In the genomic region with DNA sequence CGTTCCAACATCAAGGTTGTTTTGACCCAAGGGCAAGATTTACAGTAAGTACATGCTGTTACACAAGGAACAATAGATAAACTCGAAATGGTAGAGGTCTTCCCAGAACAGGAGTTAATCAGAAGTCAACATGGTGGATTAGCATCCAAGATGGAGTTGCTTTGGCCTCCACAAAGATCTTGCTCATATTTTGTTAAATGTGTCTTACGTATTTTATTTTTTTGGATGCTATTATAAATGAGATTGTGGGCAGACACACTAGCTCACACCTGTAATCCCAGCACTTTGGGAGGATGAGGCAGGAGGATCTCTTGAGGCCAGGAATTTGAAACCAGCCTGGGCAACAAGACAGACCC, we compare ENCODE assay signal across 12 cellular contexts. TPM values are rescaled to one million over a fixed set of nuclear protein-coding genes. Genes with fewer than 3 reads are reported as not detected.
DNase-seq lines count a peak whose midpoint lies in the region; ATAC-seq and TF ChIP-seq lines count a peak whose summit lies in the region.
"Had no signal": no experiment of that assay in that cellular context is flagged by ENCODE, and none has a peak within 500 bp of the region (broad histone marks: within the 10 kb centered on the region; RNA-seq: fewer than 3 reads in every experiment).

No MANE protein-coding gene starts in this region.

- H3K27ac ChIP-seq in HUES48 (ENCODE audit: low read depth, low read length) (no peak overlapping the region), neuronal stem cell (replicated peaks; ENCODE audit: low read length) (no peak overlapping the region), suprapubic skin (no peak overlapping the region)
- H3K27ac ChIP-seq: BLaER1, HL-60 had no signal

- H3K4ac ChIP-seq in neuronal stem cell (ENCODE audit: low read length), result no peak overlapping the region

- H3K4me2 ChIP-seq in neuronal stem cell (ENCODE audit: insufficient read depth, low read length, poor library complexity, severe bottlenecking), result no peak overlapping the region
- H3K4me2 ChIP-seq: BLaER1 had no signal

- H3K36me3 ChIP-seq in HUES48 (ENCODE audit: control insufficient read depth, insufficient read depth, low read length) (no peaks in the 10 kb centered on the region), neuronal stem cell (replicated peaks in 1 of 2; ENCODE audit: control insufficient read depth in 2 of 2, insufficient read depth in 2 of 2, low read length in 2 of 2) (no peaks in the 10 kb centered on the region), suprapubic skin (no peaks in the 10 kb centered on the region)
- H3K36me3 ChIP-seq: BLaER1 had no signal

- TF ChIP-seq EP300 in suprapubic skin (IDR thresholded peaks at IDR 0.05), result no peak

- H3K79me1 ChIP-seq in neuronal stem cell (ENCODE audit: low read depth, low read length), result no peaks in the 10 kb centered on the region

- H3K18ac ChIP-seq in neuronal stem cell (ENCODE audit: low read length), result no peak overlapping the region

- no peak overlapping the region for H2BK5ac ChIP-seq in neuronal stem cell (ENCODE audit: low read length)

- no peaks in the 10 kb centered on the region for H3K36me3 Mint-ChIP-seq in WTC11
- H3K36me3 Mint-ChIP-seq: CD4-positive, alpha-beta memory T cell had no signal

- ATAC-seq in GM19025 (IDR thresholded peaks at IDR 0.05; ENCODE audit: low read depth, unreplicated experiment) (peak; percentile 32), WTC11 (no peak)

- DNase-seq in WTC11 (ENCODE audit: low spot score), result no peak
- DNase-seq in neuronal stem cell (ENCODE audit: low spot score), result no peak
- no peak for DNase-seq in dermis blood vessel endothelial cell
- DNase-seq in iPS-NIHi11 (ENCODE audit: low spot score), result no peak
- no peak for DNase-seq in suprapubic skin (ENCODE audit: low spot score in 2 of 2)
- DNase-seq: CD4-positive, alpha-beta memory T cell; EL; NCI-H1105 had no signal

- CTCF ChIA-PET in WTC11 (lab: Charles Lee), result interaction anchor here (0.7 to 1.9 kb wide), 8 partner anchors 9 to 350 kb away, joined by 3 to 25 read pairs (median 4); a partner anchor contains a TSS

- no peak overlapping the region for H3K23ac ChIP-seq in neuronal stem cell (ENCODE audit: low read depth, low read length, poor library complexity)

- WGBS in neuronal stem cell (ENCODE audit: extremely low coverage in 2 of 2, insufficient read length in 2 of 2, insufficient replicate concordance in 1 of 2), 2 donors, result no CpG with 5 or more reads among the region's 3 CpGs
- WGBS in suprapubic skin, result 75% methylated on average over 3 of the region's 3 CpGs

- no peak overlapping the region for H2BK120ac ChIP-seq in neuronal stem cell (ENCODE audit: low read depth, low read length)

- H3K27me3 Mint-ChIP-seq in WTC11 (ENCODE audit: low read depth), result no peaks in the 10 kb centered on the region; the same call in 1 of the 2 replicates

- POLR2A ChIA-PET in WTC11 (lab: Charles Lee), result no interaction called here

- H3K27me3 ChIP-seq in HUES48 (ENCODE audit: control insufficient read depth, insufficient read depth, low read length), result no peaks in the 10 kb centered on the region
- no peaks in the 10 kb centered on the region for H3K27me3 ChIP-seq in neuronal stem cell (ENCODE audit: control insufficient read depth in 3 of 3, insufficient read depth in 3 of 3, low read depth in 1 of 3, low read length in 3 of 3)
- H3K27me3 ChIP-seq in suprapubic skin, result no peaks in the 10 kb centered on the region
- H3K27me3 ChIP-seq: BLaER1 had no signal

- H3K9me3 ChIP-seq in HUES48 (ENCODE audit: control insufficient read depth, insufficient read depth, low read length) (no peaks in the 10 kb centered on the region), neuronal stem cell (replicated peaks in 1 of 2; ENCODE audit: control insufficient read depth in 2 of 2, insufficient read depth in 1 of 2, low read depth in 1 of 2, low read length in 2 of 2) (no peaks in the 10 kb centered on the region), suprapubic skin (no peaks in the 10 kb centered on the region)
- H3K9me3 ChIP-seq: BLaER1 had no signal

- H4K91ac ChIP-seq in neuronal stem cell (ENCODE audit: low read depth, low read length, poor library complexity), result no peak overlapping the region

- H2BK15ac ChIP-seq in neuronal stem cell (ENCODE audit: low read length), result no peak overlapping the region

- peaks cover 12% of the 10 kb centered on the region for H3K4me1 Mint-ChIP-seq in WTC11
- H3K4me1 Mint-ChIP-seq: CD4-positive, alpha-beta memory T cell had no signal

- H3K4me3 ChIP-seq in HUES48 (ENCODE audit: low read depth, low read length), result no peak overlapping the region
- H3K4me3 ChIP-seq in neuronal stem cell (ENCODE audit: low read length in 2 of 2), result no peak overlapping the region
- no peak overlapping the region for H3K4me3 ChIP-seq in suprapubic skin
- H3K4me3 ChIP-seq: BLaER1 had no signal

- TF ChIP-seq POLR2A in suprapubic skin (IDR thresholded peaks at IDR 0.05), result no peak

- H4K8ac ChIP-seq in neuronal stem cell (ENCODE audit: low read depth, low read length), result no peak overlapping the region

- H3K9me3 Mint-ChIP-seq in WTC11, result no peaks in the 10 kb centered on the region
- H3K9me3 Mint-ChIP-seq: CD4-positive, alpha-beta memory T cell had no signal

- no peak overlapping the region for H2AK5ac ChIP-seq in neuronal stem cell (ENCODE audit: low read depth, low read length)

- H3K27ac Mint-ChIP-seq in WTC11, result peak overlapping the region; percentile 79; the same call in 1 of the 2 replicates
- H3K27ac Mint-ChIP-seq: CD4-positive, alpha-beta memory T cell had no signal

- no peak for TF ChIP-seq CTCF in WTC11 (IDR thresholded peaks at IDR 0.05)
- no peak for TF ChIP-seq CTCF in suprapubic skin (IDR thresholded peaks at IDR 0.05)

- H3K4me1 ChIP-seq in HUES48 (ENCODE audit: control insufficient read depth, insufficient read depth, low read length), result no peaks in the 10 kb centered on the region; the same call in 1 of the 2 replicates
- no peaks in the 10 kb centered on the region for H3K4me1 ChIP-seq in neuronal stem cell (ENCODE audit: control insufficient read depth in 2 of 2, insufficient read depth in 1 of 2, low read depth in 1 of 2, low read length in 2 of 2)
- H3K4me1 ChIP-seq in suprapubic skin, result no peaks in the 10 kb centered on the region
- H3K4me1 ChIP-seq: BLaER1 had no signal

- no peak overlapping the region for H3K14ac ChIP-seq in neuronal stem cell (ENCODE audit: low read length)

- 0 out of 2 replicates have a peak overlapping the region, but pooled peaks have one; percentile 23 for H3K9ac ChIP-seq in HUES48 (ENCODE audit: low read depth, low read length)
- no peak overlapping the region for H3K9ac ChIP-seq in neuronal stem cell (ENCODE audit: low read depth, low read length, poor library complexity)
- H3K9ac ChIP-seq: BLaER1 had no signal

- H2BK12ac ChIP-seq in neuronal stem cell (ENCODE audit: low read length), result no peak overlapping the region

- peak overlapping the region; percentile 22; the same call in 1 of the 2 replicates for H3K4me3 Mint-ChIP-seq in WTC11
- H3K4me3 Mint-ChIP-seq: CD4-positive, alpha-beta memory T cell had no signal

- H2AFZ ChIP-seq in neuronal stem cell (ENCODE audit: low read length), result peak overlapping the region; percentile 67

TF ChIP-seq in WTC11, 78 proteins besides CTCF, POLR2A, EP300 and RAD21 (continues in another document):
- TF ChIP-seq NR2C2 (CRISPR knock-in tag; IDR thresholded peaks at IDR 0.05), result no peak
- TF ChIP-seq, protein P1, sequence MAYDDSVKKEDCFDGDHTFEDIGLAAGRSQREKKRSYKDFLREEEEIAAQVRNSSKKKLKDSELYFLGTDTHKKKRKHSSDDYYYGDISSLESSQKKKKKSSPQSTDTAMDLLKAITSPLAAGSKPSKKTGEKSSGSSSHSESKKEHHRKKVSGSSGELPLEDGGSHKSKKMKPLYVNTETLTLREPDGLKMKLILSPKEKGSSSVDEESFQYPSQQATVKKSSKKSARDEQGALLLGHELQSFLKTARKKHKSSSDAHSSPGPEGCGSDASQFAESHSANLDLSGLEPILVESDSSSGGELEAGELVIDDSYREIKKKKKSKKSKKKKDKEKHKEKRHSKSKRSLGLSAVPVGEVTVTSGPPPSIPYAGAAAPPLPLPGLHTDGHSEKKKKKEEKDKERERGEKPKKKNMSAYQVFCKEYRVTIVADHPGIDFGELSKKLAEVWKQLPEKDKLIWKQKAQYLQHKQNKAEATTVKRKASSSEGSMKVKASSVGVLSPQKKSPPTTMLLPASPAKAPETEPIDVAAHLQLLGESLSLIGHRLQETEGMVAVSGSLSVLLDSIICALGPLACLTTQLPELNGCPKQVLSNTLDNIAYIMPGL (CRISPR knock-in tag; IDR thresholded peaks at IDR 0.05), result no peak
- TF ChIP-seq, protein P2, sequence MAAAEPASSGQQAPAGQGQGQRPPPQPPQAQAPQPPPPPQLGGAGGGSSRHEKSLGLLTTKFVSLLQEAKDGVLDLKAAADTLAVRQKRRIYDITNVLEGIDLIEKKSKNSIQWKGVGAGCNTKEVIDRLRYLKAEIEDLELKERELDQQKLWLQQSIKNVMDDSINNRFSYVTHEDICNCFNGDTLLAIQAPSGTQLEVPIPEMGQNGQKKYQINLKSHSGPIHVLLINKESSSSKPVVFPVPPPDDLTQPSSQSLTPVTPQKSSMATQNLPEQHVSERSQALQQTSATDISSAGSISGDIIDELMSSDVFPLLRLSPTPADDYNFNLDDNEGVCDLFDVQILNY (CRISPR knock-in tag; IDR thresholded peaks at IDR 0.05), result no peak
- TF ChIP-seq, protein P3, sequence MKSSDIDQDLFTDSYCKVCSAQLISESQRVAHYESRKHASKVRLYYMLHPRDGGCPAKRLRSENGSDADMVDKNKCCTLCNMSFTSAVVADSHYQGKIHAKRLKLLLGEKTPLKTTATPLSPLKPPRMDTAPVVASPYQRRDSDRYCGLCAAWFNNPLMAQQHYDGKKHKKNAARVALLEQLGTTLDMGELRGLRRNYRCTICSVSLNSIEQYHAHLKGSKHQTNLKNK (CRISPR knock-in tag; IDR thresholded peaks at IDR 0.05), result no peak

RNA-seq across cellular contexts. Expression of a gene that starts 22.3 kb away (rescaled TPM):
- 32.6 to 35.8 TPM (median 33.6 TPM) in 3 replicates for total RNA-seq in WTC11 (2021)
- polyA plus RNA-seq in neuronal stem cell (2013, experiment 1 of 2), result 34.7 TPM
- polyA plus RNA-seq in neuronal stem cell (2013, experiment 2 of 2), result 36.2 TPM
- total RNA-seq in dermis blood vessel endothelial cell, result 15.8 and 51.4 TPM in 2 replicates
- total RNA-seq in suprapubic skin, result 10 to 100 TPM; 13.7 to 38.5 (median 32.2) TPM

RNA-seq across cellular contexts. Expression of a gene that starts 46.5 kb away (rescaled TPM):
- total RNA-seq in WTC11 (2021), result 10.7 to 15.6 TPM (median 11.7 TPM) in 3 replicates
- polyA plus RNA-seq in neuronal stem cell (2013, experiment 1 of 2), result 4.7 TPM
- 4.9 TPM for polyA plus RNA-seq in neuronal stem cell (2013, experiment 2 of 2)
- total RNA-seq in dermis blood vessel endothelial cell, result 37.1 and 55.9 TPM in 2 replicates
- 10 to 100 TPM; 24.5 to 52.9 (median 43.5) TPM for total RNA-seq in suprapubic skin
